ENCODE assay signal across 10 cellular contexts in the genomic region with DNA sequence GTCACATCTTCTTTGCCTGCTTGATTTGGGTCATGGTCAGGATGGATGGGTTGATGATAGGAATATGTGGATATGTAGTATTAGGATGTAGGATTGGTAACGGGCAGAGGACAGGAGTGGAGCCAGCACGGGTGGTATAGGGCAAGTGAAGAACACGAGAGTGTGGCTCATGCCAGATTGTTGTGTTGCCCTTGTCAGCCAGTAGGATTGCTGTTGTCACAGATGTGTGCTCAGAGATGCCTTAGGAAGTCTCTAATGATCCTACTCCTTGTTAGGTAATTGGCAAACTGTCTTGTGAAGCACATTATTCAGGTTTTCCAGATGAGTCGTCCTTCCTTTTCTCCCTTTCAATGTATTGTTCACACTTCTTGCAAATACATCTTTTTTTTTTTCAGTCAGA. TPM values are rescaled to one million over a fixed set of nuclear protein-coding genes. Genes with fewer than 3 reads are reported as not detected.
DNase-seq lines count a peak whose midpoint lies in the region; ATAC-seq, FAIRE-seq and TF ChIP-seq lines count a peak whose summit lies in the region.
"Had no signal": no experiment of that assay in that cellular context is flagged by ENCODE, and none has a peak within 500 bp of the region (broad histone marks: within the 10 kb centered on the region; RNA-seq: fewer than 3 reads in every experiment).

No MANE protein-coding gene starts in this region.

- no peaks in the 10 kb centered on the region for H4K20me1 ChIP-seq in Loucy (ENCODE audit: insufficient read depth, low read length, poor library complexity, severe bottlenecking)
- no peaks in the 10 kb centered on the region for H4K20me1 ChIP-seq in GM12878 (ENCODE audit: control insufficient read depth, insufficient read depth)

- TF ChIP-seq CTCF in HEK293 (tag by site-specific recombination; IDR thresholded peaks at IDR 0.05) = no peak
- TF ChIP-seq CTCF in Loucy (conservative IDR thresholded peaks at IDR 0.05; ENCODE audit: low read length) = peak; percentile 78
- TF ChIP-seq CTCF in GM12878 (IDR thresholded peaks at IDR 0.05 in 2 of 3, conservative IDR thresholded peaks at IDR 0.05 in 1 of 3; ENCODE audit: control insufficient read depth in 2 of 3, extremely low read depth in 1 of 3, insufficient read depth in 1 of 3, low read depth in 3 of 3, low read length in 3 of 3) = peak; percentile 75 to 78 (median 75)
- TF ChIP-seq CTCF in lower lobe of right lung (IDR thresholded peaks at IDR 0.05) = peak; percentile 21
- TF ChIP-seq CTCF in ovary (IDR thresholded peaks at IDR 0.05) = no peak

- WGBS in GM12878 (ENCODE audit: insufficient coverage, insufficient replicate concordance, low lambda C conversion rate, missing lambda C conversion rate) = 57% methylated on average over 4 of the region's 4 CpGs
- 75 to 87% (median 85%) methylated on average over 4 of the region's 4 CpGs for WGBS in ovary, 3 donors

- in situ Hi-C loops in GM12878 (cut with MboI) = no loop called here

- H2AFZ ChIP-seq in Loucy (ENCODE audit: low read length) (no peak overlapping the region), GM12878 (ENCODE audit: control insufficient read depth, low read depth, low read length) (no peak overlapping the region)

- H3K4me1 ChIP-seq in HEK293 (ENCODE audit: control insufficient read depth, insufficient read depth, low read length) = no peaks in the 10 kb centered on the region
- peaks cover 18% of the 10 kb centered on the region for H3K4me1 ChIP-seq in Loucy (ENCODE audit: insufficient read depth, low read length, poor library complexity, severe bottlenecking)
- peaks cover 10% of the 10 kb centered on the region for H3K4me1 ChIP-seq in GM12878 (ENCODE audit: control insufficient read depth, insufficient read depth, low read length)
- H3K4me1 ChIP-seq in lower lobe of right lung = peaks cover 13% of the 10 kb centered on the region
- peaks cover 6% of the 10 kb centered on the region for H3K4me1 ChIP-seq in ovary (ENCODE audit: insufficient read depth)

- POLR2A ChIA-PET in HEK293 (lab: Yijun Ruan, JAX) = no interaction called here
- POLR2A ChIA-PET in GM12878 (lab: Charles Lee) = interaction anchor here (1.0 to 2.3 kb wide), 3 partner anchors 10 to 27 kb away, joined by 4 to 7 read pairs (median 7); a partner anchor contains a TSS

- TF ChIP-seq EP300 in GM12878 (IDR thresholded peaks at IDR 0.05; ENCODE audit: borderline replicate concordance in 1 of 2, control insufficient read depth in 1 of 2, low read depth in 2 of 2, low read length in 2 of 2) (no peak), ovary (IDR thresholded peaks at IDR 0.05) (no peak)

- peak; percentile 62 for TF ChIP-seq RAD21 in GM12878 (IDR thresholded peaks at IDR 0.05; ENCODE audit: insufficient read depth, low read depth, low read length)

- no TSS peak for BruUV-seq in GM12878 (replicated peaks; lab: Mats Ljungman, UMichigan)

- H3K79me2 ChIP-seq in Loucy (ENCODE audit: insufficient read depth, low read length) (peaks cover 5% of the 10 kb centered on the region; the same call in 1 of the 2 replicates), GM12878 (ENCODE audit: control insufficient read depth, insufficient read depth, low read length) (peaks cover 58% of the 10 kb centered on the region)

- H3K36me3 ChIP-seq in HEK293 (ENCODE audit: control insufficient read depth in 2 of 2, insufficient read depth in 1 of 2, low read length in 2 of 2) (no peaks in the 10 kb centered on the region), Loucy (ENCODE audit: insufficient read depth, low read length) (no peaks in the 10 kb centered on the region), GM12878 (ENCODE audit: control insufficient read depth in 2 of 2, insufficient read depth in 2 of 2, low read length in 1 of 2) (no peaks in the 10 kb centered on the region), lower lobe of right lung (no peaks in the 10 kb centered on the region), ovary (no peaks in the 10 kb centered on the region)

- H3F3A ChIP-seq in Loucy (ENCODE audit: low read depth) = no peaks in the 10 kb centered on the region

- peak; percentile 85 for FAIRE-seq in GM12878 (lab: Jason Lieb, UNC)
- FAIRE-seq: endometrium had no signal

- SMC1A ChIA-PET in GM12878 (lab: Charles Lee; ENCODE audit: uncharacterized antibody, unreplicated experiment) = interaction anchor here (0.7 to 3.9 kb wide), 17 partner anchors 8 to 214 kb away, joined by 3 to 39 read pairs (median 4); a partner anchor contains a TSS

- H3K9me3 ChIP-seq in HEK293 (ENCODE audit: control insufficient read depth, insufficient read depth, low read depth, low read length) = no peaks in the 10 kb centered on the region
- H3K9me3 ChIP-seq in Loucy (ENCODE audit: insufficient read depth, low read depth, low read length) = no peaks in the 10 kb centered on the region
- peaks cover 2% of the 10 kb centered on the region; the same call in 1 of the 3 replicates for H3K9me3 ChIP-seq in GM12878 (replicated peaks; ENCODE audit: control insufficient read depth, insufficient read depth, low read length)
- H3K9me3 ChIP-seq in lower lobe of right lung = no peaks in the 10 kb centered on the region
- H3K9me3 ChIP-seq in ovary = no peaks in the 10 kb centered on the region
- H3K9me3 ChIP-seq: HAP-1 had no signal

- DNase-seq in stimulated activated CD4-positive, alpha-beta T cell treated with anti-CD3 and anti-CD28 coated beads, Interleukin-15, amount 100 ng/mL, for 24 hours = peak; percentile 16
- no peak for DNase-seq in stimulated activated CD4-positive, alpha-beta T cell treated with anti-CD3 and anti-CD28 coated beads, Interleukin-4, amount 100 ng/mL, for 4 hours
- no peak for DNase-seq in GM12878 (ENCODE audit: low read depth, low spot score)
- DNase-seq in lower lobe of right lung = no peak
- no peak for DNase-seq in hepatic stellate cell (ENCODE audit: low spot score)
- DNase-seq in ovary = no peak

- TF ChIP-seq POLR2A in GM12878 (IDR thresholded peaks at IDR 0.05; ENCODE audit: low read depth, low read length) (no peak), ovary (IDR thresholded peaks at IDR 0.05) (no peak)

- H3K27me3 ChIP-seq in Loucy (ENCODE audit: insufficient read depth, low read length, poor library complexity, severe bottlenecking) (no peaks in the 10 kb centered on the region), GM12878 (replicated peaks in 1 of 2; ENCODE audit: control insufficient read depth in 2 of 2, insufficient read depth in 2 of 2, low read length in 1 of 2) (no peaks in the 10 kb centered on the region), lower lobe of right lung (ENCODE audit: low read depth) (no peaks in the 10 kb centered on the region), ovary (no peaks in the 10 kb centered on the region)

- RAD21 ChIA-PET in GM12878 (lab: Charles Lee; ENCODE audit: unreplicated experiment) = interaction anchor here (0.9 to 3.4 kb wide), 11 partner anchors 8 to 203 kb away, joined by 3 to 37 read pairs (median 7); a partner anchor contains a TSS

- intact Hi-C loops in GM12878 (cut with micrococcal nuclease; ENCODE audit: unreplicated experiment) (loop anchor here (1.0 to 10.0 kb wide), 6 partner anchors 28 to 544 kb away; a partner anchor contains a TSS), lower lobe of right lung (cut with DNase I) (no loop called here), ovary (cut with DNase I) (no loop called here)

- H3K9me2 ChIP-seq in Loucy (replicated peaks; ENCODE audit: low read depth, low read length) = no peaks in the 10 kb centered on the region

- CTCF ChIA-PET in HEK293 (lab: Yijun Ruan, JAX) = no interaction called here
- CTCF ChIA-PET in GM12878 (lab: Yijun Ruan, JAX) = interaction anchor here (1.0 to 4.0 kb wide), 13 partner anchors 8 to 346 kb away, joined by 3 to 30 read pairs (median 5); a partner anchor contains a TSS

- H3K4me3 ChIP-seq in HEK293 (ENCODE audit: low read depth, low read length) = no peak overlapping the region
- H3K4me3 ChIP-seq in Loucy (ENCODE audit: low read length, poor library complexity, severe bottlenecking) = no peak overlapping the region
- no peak overlapping the region for H3K4me3 ChIP-seq in GM12878
- H3K4me3 ChIP-seq in lower lobe of right lung = no peak overlapping the region
- no peak overlapping the region for H3K4me3 ChIP-seq in ovary
- H3K4me3 ChIP-seq: HAP-1 had no signal

- peak; percentile 86 for ATAC-seq in GM12878
- peak; percentile 39 to 59 for ATAC-seq in lower lobe of right lung

- H3K4me2 ChIP-seq in Loucy (ENCODE audit: low read depth, low read length, poor library complexity, severe bottlenecking) = no peak overlapping the region
- peak overlapping the region; percentile 17; the same call in 1 of the 2 replicates for H3K4me2 ChIP-seq in GM12878 (ENCODE audit: control insufficient read depth, insufficient read depth)

- H3K9ac ChIP-seq in Loucy (ENCODE audit: low read depth, low read length, poor library complexity, severe bottlenecking) = no peak overlapping the region
- no peak overlapping the region for H3K9ac ChIP-seq in GM12878 (ENCODE audit: control insufficient read depth, insufficient read depth, low read length)

- H3K27ac ChIP-seq in HEK293 (ENCODE audit: extremely low read depth, low read depth, low read length) (no peak overlapping the region), GM12878 (ENCODE audit: control insufficient read depth, insufficient read depth) (no peak overlapping the region), lower lobe of right lung (no peak overlapping the region), ovary (no peak overlapping the region)

RNA-seq across cellular contexts. Expression of a gene that starts 5.5 kb away (rescaled TPM):
- total RNA-seq in GM12878 (2013; cell fraction: nucleolus; rRNA removed) = 101 and 123 TPM in 2 replicates
- total RNA-seq in GM12878 (2014; rRNA removed) (16.5 and 20.3 TPM in 2 replicates), GM12878 (2014; rRNA removed; fragmentation: Illumina TruSeq; extraction: Trizol) (20.7 and 20.8 TPM in 2 replicates), GM12878 (2021) (30.0 and 31.7 TPM in 2 replicates), lower lobe of right lung (25.2 TPM), ovary (10 to 100 TPM; 10.1 to 27.8 (median 19.6) TPM)
- polyA plus RNA-seq in GM12878 (2011; ENCODE audit: low read depth) = 5.5 TPM
- polyA plus RNA-seq in GM12878 (2011; rRNA removed) (50.3 and 60.3 TPM in 2 replicates), GM12878 (2014; fragmentation: Illumina TruSeq; extraction: Trizol) (18.7 and 19.8 TPM in 2 replicates), GM12878 (2014; fragmentation: Nextera tagmentation; extraction: Ambion mirVana) (10 to 100 TPM; 10.2 to 18.0 TPM), GM12878 (2014; rRNA removed) (9.4 and 11.2 TPM in 2 replicates), GM12878 (2016; fragmentation: Nextera tagmentation; extraction: Ambion mirVana) (10 to 100 TPM; 19.4 to 25.6 TPM), ovary (10 to 100 TPM in 1 of 2 donors, 1 to 10 TPM in 1; 8.2 to 24.9 TPM)
- polyA plus RNA-seq in GM12878 (2011; cell fraction: cytosol; rRNA removed) = 18.1 and 22.6 TPM in 2 replicates
- polyA plus RNA-seq in GM12878 (2011; cell fraction: nucleus; rRNA removed) = 42.1 and 55.4 TPM in 2 replicates
- polyA plus RNA-seq in GM12878 (2012) = 10.5 and 10.7 TPM in 2 replicates
- polyA minus RNA-seq in GM12878 (2011; rRNA and poly(A)+ RNA removed) = 97.4 and 201 TPM in 2 replicates
- 18.3 and 21.1 TPM in 2 replicates for polyA minus RNA-seq in GM12878 (2011; cell fraction: cytosol; rRNA and poly(A)+ RNA removed)
- 67.3 and 81.0 TPM in 2 replicates for polyA minus RNA-seq in GM12878 (2011; cell fraction: nucleus; rRNA and poly(A)+ RNA removed)

RNA-seq across cellular contexts. Expression of a gene that starts 27.0 kb away (rescaled TPM):
- 9.2 and 9.9 TPM in 2 replicates for total RNA-seq in GM12878 (2013; cell fraction: nucleolus; rRNA removed)
- 36.3 and 47.2 TPM in 2 replicates for total RNA-seq in GM12878 (2014; rRNA removed)
- total RNA-seq in GM12878 (2014; rRNA removed; fragmentation: Illumina TruSeq; extraction: Trizol) = 36.4 and 38.5 TPM in 2 replicates
- 36.5 and 36.8 TPM in 2 replicates for total RNA-seq in GM12878 (2021)
- polyA plus RNA-seq in GM12878 (2011; ENCODE audit: low read depth) = 12.9 TPM
- 58.3 and 104 TPM in 2 replicates for polyA plus RNA-seq in GM12878 (2011; rRNA removed)
- 14.0 and 14.9 TPM in 2 replicates for polyA plus RNA-seq in GM12878 (2011; cell fraction: cytosol; rRNA removed)
- 12.7 and 14.0 TPM in 2 replicates for polyA plus RNA-seq in GM12878 (2011; cell fraction: nucleus; rRNA removed)
- 22.9 and 23.4 TPM in 2 replicates for polyA plus RNA-seq in GM12878 (2012)
- polyA plus RNA-seq in GM12878 (2014; fragmentation: Illumina TruSeq; extraction: Trizol) = 28.6 and 31.8 TPM in 2 replicates
- 100 to 1,000 TPM; 126 to 152 TPM for polyA plus RNA-seq in GM12878 (2014; fragmentation: Nextera tagmentation; extraction: Ambion mirVana)
- polyA plus RNA-seq in GM12878 (2014; rRNA removed) = 23.2 and 27.6 TPM in 2 replicates
- polyA plus RNA-seq in GM12878 (2016; fragmentation: Nextera tagmentation; extraction: Ambion mirVana) = 100 to 1,000 TPM; 142 to 156 TPM
- 8.6 and 12.0 TPM in 2 replicates for polyA minus RNA-seq in GM12878 (2011; rRNA and poly(A)+ RNA removed)
- 6.0 and 8.0 TPM in 2 replicates for polyA minus RNA-seq in GM12878 (2011; cell fraction: cytosol; rRNA and poly(A)+ RNA removed)
- 7.1 and 7.5 TPM in 2 replicates for polyA minus RNA-seq in GM12878 (2011; cell fraction: nucleus; rRNA and poly(A)+ RNA removed)
- total RNA-seq in lower lobe of right lung = 14.5 TPM
- 10 to 100 TPM in 5 of 7 donors, 1 to 10 TPM in 2; 6.5 to 13.2 (median 11.0) TPM for total RNA-seq in ovary
- 10 to 100 TPM in 1 of 2 donors, 1 to 10 TPM in 1; 8.9 to 10.7 TPM for polyA plus RNA-seq in ovary

Comparison
In these comparisons a context has a peak if more than half of its experiments do, and no peak if none do; other contexts are left out.
1. CTCF ChIP-seq: peak in Loucy (single experiment), GM12878 (3 of 3) and lower lobe of right lung (single experiment); none in HEK293 (single experiment) and ovary (0 of 3).